In the genomic region with DNA sequence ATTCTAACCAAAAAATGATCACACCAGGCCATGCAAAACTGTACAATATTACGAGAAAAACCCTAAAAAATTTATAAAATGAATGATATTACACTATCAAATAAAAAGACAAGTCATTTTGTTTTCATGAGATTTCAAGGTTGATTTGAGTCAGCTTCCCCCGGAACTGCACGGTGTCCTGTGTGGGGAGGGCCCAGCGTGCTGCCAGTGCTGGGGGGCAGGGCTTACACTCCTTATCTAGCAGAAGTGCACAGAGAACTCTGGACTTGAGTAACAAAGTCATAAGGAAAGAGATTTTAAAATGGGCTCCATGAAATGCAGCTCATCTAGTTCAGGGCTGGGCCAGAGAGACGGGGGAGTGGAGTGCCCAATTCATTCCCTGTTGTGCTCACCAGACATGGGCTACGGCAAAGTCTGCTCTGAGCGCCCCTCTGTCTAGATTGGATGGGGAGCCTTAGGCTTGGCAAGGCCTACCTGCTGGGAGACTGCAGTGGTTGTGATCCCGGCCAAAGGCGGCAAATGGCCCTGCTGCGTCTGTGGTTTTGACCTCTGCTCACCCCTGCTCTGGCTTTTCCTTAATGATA, we compare ENCODE assay signal across 8 cellular contexts. TPM values are rescaled to one million over a fixed set of nuclear protein-coding genes. Genes with fewer than 3 reads are reported as not detected.
DNase-seq lines count a peak whose midpoint lies in the region; ATAC-seq and TF ChIP-seq lines count a peak whose summit lies in the region.

No MANE protein-coding gene starts in this region.

- no peak for TF ChIP-seq CTCF in ascending aorta (IDR thresholded peaks at IDR 0.05)
- no peak for TF ChIP-seq CTCF in neutrophil (IDR thresholded peaks at IDR 0.05)
- TF ChIP-seq CTCF in tibial nerve (IDR thresholded peaks at IDR 0.05): no peak

- peak overlapping the region; percentile 64 to 67 for H3K27ac ChIP-seq in ascending aorta
- H3K27ac ChIP-seq in neutrophil: peak overlapping the region; percentile 88
- peak overlapping the region; percentile 23 to 32 for H3K27ac ChIP-seq in aorta (ENCODE audit: low read depth in 1 of 2, low read length in 2 of 2)
- peak overlapping the region in 1 of 4 donors; percentile 54 for H3K27ac ChIP-seq in tibial nerve

- no peak for TF ChIP-seq EP300 in tibial nerve (IDR thresholded peaks at IDR 0.05)

- no peaks in the 10 kb centered on the region for H3K9me3 ChIP-seq in ascending aorta
- no peaks in the 10 kb centered on the region for H3K9me3 ChIP-seq in neutrophil
- H3K9me3 ChIP-seq in aorta (ENCODE audit: control insufficient read depth, low read length): no peaks in the 10 kb centered on the region
- H3K9me3 ChIP-seq in tibial nerve: peaks cover 0 to 8% (median 0%) of the 10 kb centered on the region in 4 donors

- H3K4me3 ChIP-seq in ascending aorta (no peak overlapping the region), neutrophil (ENCODE audit: low read depth in 1 of 2, low read length in 1 of 2) (peak overlapping the region in 1 of 2 experiments; percentile 40), aorta (ENCODE audit: low read length in 2 of 2) (no peak overlapping the region), tibial nerve (no peak overlapping the region)

- 43 to 44% methylated on average over 10 of the region's 10 CpGs for WGBS in aorta, 2 donors
- 76 to 84% methylated on average over 10 of the region's 10 CpGs for WGBS in tibial nerve, 2 donors

- intact Hi-C loops in ascending aorta (cut with DNase I) (no loop called here), aorta (cut with DNase I) (no loop called here)

- H3K27me3 ChIP-seq in ascending aorta: no peaks in the 10 kb centered on the region
- no peaks in the 10 kb centered on the region for H3K27me3 ChIP-seq in neutrophil
- H3K27me3 ChIP-seq in aorta (ENCODE audit: control insufficient read depth in 1 of 2, insufficient read depth in 2 of 2, low read length in 1 of 2): no peaks in the 10 kb centered on the region
- H3K27me3 ChIP-seq in tibial nerve: no peaks in the 10 kb centered on the region

- TF ChIP-seq POLR2A in tibial nerve (IDR thresholded peaks at IDR 0.05): no peak

- ATAC-seq in GM21390 (IDR thresholded peaks at IDR 0.05; ENCODE audit: unreplicated experiment) (peak; percentile 85), aorta (ENCODE audit: low FRiP score) (no peak)

- H3K4me1 ChIP-seq in ascending aorta: peaks cover 0 to 15% of the 10 kb centered on the region in 2 donors
- H3K4me1 ChIP-seq in neutrophil (ENCODE audit: control insufficient read depth in 1 of 2, insufficient read depth in 1 of 2, low read depth in 1 of 2, low read length in 1 of 2): peaks cover 20% of the 10 kb centered on the region in 2 experiments
- peaks cover 0 to 2% of the 10 kb centered on the region in 2 donors for H3K4me1 ChIP-seq in aorta (ENCODE audit: control insufficient read depth in 1 of 2, insufficient read depth in 2 of 2, low read length in 2 of 2)
- H3K4me1 ChIP-seq in tibial nerve: peaks cover 0 to 18% (median 12%) of the 10 kb centered on the region in 4 donors

- peak; percentile 14 for DNase-seq in NOMO-1 treated with dmso at 0.1 percent for 144 hours (lab: John Stamatoyannopoulos, UW; ENCODE audit: unreplicated experiment)
- no peak for DNase-seq in ascending aorta (ENCODE audit: low spot score in 2 of 2)
- DNase-seq in aorta: no peak
- no peak for DNase-seq in DMS53 treated with DMSO at 0.1 percent for 48 hours (lab: John Stamatoyannopoulos, UW; ENCODE audit: unreplicated experiment)
- DNase-seq in tibial nerve (ENCODE audit: low spot score in 2 of 2): no peak
- no peak for DNase-seq in epidermal melanocyte (ENCODE audit: insufficient read length, low spot score)

- H3K36me3 ChIP-seq in ascending aorta (peaks cover 31 to 44% of the 10 kb centered on the region in 2 donors), neutrophil (peaks cover 21% of the 10 kb centered on the region), aorta (ENCODE audit: control insufficient read depth in 1 of 2, insufficient read depth in 2 of 2, low read length in 1 of 2) (peaks cover 2% of the 10 kb centered on the region in 2 donors), tibial nerve (peaks cover 0 to 47% (median 2%) of the 10 kb centered on the region in 3 donors)

RNA-seq across cellular contexts. Expression of a gene that starts 50.1 kb away (rescaled TPM):
- total RNA-seq in ascending aorta: 42.4 TPM
- 10 to 100 TPM; 13.9 to 27.3 TPM for total RNA-seq in aorta
- 10 to 100 TPM; 11.4 to 37.5 TPM for polyA plus RNA-seq in aorta
- 10 to 100 TPM; 39.9 to 60.7 (median 55.5) TPM for total RNA-seq in tibial nerve
